In genomic region chr13:114261328-114261965, GRCh38 we compare ENCODE assay signal across 12 cellular contexts. TPM values are rescaled to one million over a fixed set of nuclear protein-coding genes. Genes with fewer than 3 reads are reported as not detected.
DNase-seq lines count a peak whose midpoint lies in the region; ATAC-seq and TF ChIP-seq lines count a peak whose summit lies in the region.
"Had no signal": no experiment of that assay in that cellular context is flagged by ENCODE, and none has a peak within 500 bp of the region (broad histone marks: within the 10 kb centered on the region; RNA-seq: fewer than 3 reads in every experiment).

No MANE protein-coding gene starts in this region.

- H3K4me1 ChIP-seq in right lobe of liver: no peaks in the 10 kb centered on the region
- no peaks in the 10 kb centered on the region for H3K4me1 ChIP-seq in adrenal gland (replicated peaks in 1 of 2)
- H3K4me1 ChIP-seq: BE2C, SJCRH30, tibial nerve had no signal

- no peak overlapping the region for H3K27ac ChIP-seq in right lobe of liver
- no peak overlapping the region for H3K27ac ChIP-seq in adrenal gland
- H3K27ac ChIP-seq: SJCRH30, tibial nerve had no signal

- ATAC-seq in Right ventricle myocardium inferior (peak; percentile 57), left colon (peak; percentile 63), right lobe of liver (no peak), HG02852 (IDR thresholded peaks at IDR 0.05; ENCODE audit: unreplicated experiment) (no peak)

- no peak for TF ChIP-seq POLR2A in right lobe of liver (IDR thresholded peaks at IDR 0.05)
- no peak for TF ChIP-seq POLR2A in adrenal gland (IDR thresholded peaks at IDR 0.05)

- no peaks in the 10 kb centered on the region for H3K9me3 Mint-ChIP-seq in activated T-helper 2 cell treated with anti-CD3 and anti-CD28 coated beads, Interferon-gamma antibody, Interleukin-2, Interleukin-4, amounts not matched to agents 10 μg/mL and 5 μg/mL and 100 μg/mL, durations not matched to agents 14 hours and 24 hours and 36 hours

- H3K27ac Mint-ChIP-seq in activated T-helper 2 cell treated with anti-CD3 and anti-CD28 coated beads, Interferon-gamma antibody, Interleukin-2, Interleukin-4, amounts not matched to agents 10 μg/mL and 5 μg/mL and 100 μg/mL, durations not matched to agents 14 hours and 24 hours and 36 hours: peak overlapping the region; percentile 5

- no peak for TF ChIP-seq CTCF in right lobe of liver (IDR thresholded peaks at IDR 0.05)
- no peak for TF ChIP-seq CTCF in adrenal gland (IDR thresholded peaks at IDR 0.05)

- H3K4me1 Mint-ChIP-seq in activated T-helper 2 cell treated with anti-CD3 and anti-CD28 coated beads, Interferon-gamma antibody, Interleukin-2, Interleukin-4, amounts not matched to agents 10 μg/mL and 5 μg/mL and 100 μg/mL, durations not matched to agents 14 hours and 24 hours and 36 hours (ENCODE audit: low read depth): peaks cover 23% of the 10 kb centered on the region

- no peak overlapping the region for H3K4me3 Mint-ChIP-seq in activated T-helper 2 cell treated with anti-CD3 and anti-CD28 coated beads, Interferon-gamma antibody, Interleukin-2, Interleukin-4, amounts not matched to agents 10 μg/mL and 5 μg/mL and 100 μg/mL, durations not matched to agents 14 hours and 24 hours and 36 hours (ENCODE audit: low read depth)

- peaks cover 80% of the 10 kb centered on the region for H3K36me3 Mint-ChIP-seq in activated T-helper 2 cell treated with anti-CD3 and anti-CD28 coated beads, Interferon-gamma antibody, Interleukin-2, Interleukin-4, amounts not matched to agents 10 μg/mL and 5 μg/mL and 100 μg/mL, durations not matched to agents 14 hours and 24 hours and 36 hours (ENCODE audit: low read depth)

- WGBS in right lobe of liver (ENCODE audit: insufficient coverage, low coverage, low lambda C conversion rate, missing lambda C conversion rate): 79% methylated on average over 3 of the region's 3 CpGs
- WGBS in adrenal gland, 4 donors: 79 to 88% (median 87%) methylated on average over 3 of the region's 3 CpGs

- H3K27me3 ChIP-seq in right lobe of liver (no peaks in the 10 kb centered on the region), adrenal gland (no peaks in the 10 kb centered on the region)
- H3K27me3 ChIP-seq: BE2C, SJCRH30, tibial nerve had no signal

- no peak for DNase-seq in Right ventricle myocardium inferior (ENCODE audit: missing footprints)
- DNase-seq in cardiac septum (ENCODE audit: low spot score): no peak
- no peak for DNase-seq in activated T-helper 2 cell treated with anti-CD3 and anti-CD28 coated beads, Interferon-gamma antibody, Interleukin-2, Interleukin-4, amounts not matched to agents 10 μg/mL and 5 μg/mL and 100 μg/mL, durations not matched to agents 14 hours and 24 hours and 36 hours (ENCODE audit: low spot score)
- no peak for DNase-seq in left colon
- DNase-seq in right lobe of liver: no peak
- no peak for DNase-seq in glomerular visceral epithelial cell (ENCODE audit: extremely low spot score)
- no peak for DNase-seq in adrenal gland
- DNase-seq: BE2C; SJCRH30; stimulated activated CD4-positive, alpha-beta T cell treated with anti-CD3 and anti-CD28 coated beads, Interleukin-1b, Interleukin-23, amount 100 ng/mL, for 48 hours had no signal

- H3K36me3 ChIP-seq in right lobe of liver: peaks cover 5 to 95% (median 53%) of the 10 kb centered on the region in 4 donors
- peaks cover 0 to 95% of the 10 kb centered on the region in 2 donors for H3K36me3 ChIP-seq in adrenal gland (replicated peaks in 1 of 2)

- intact Hi-C loops in Right ventricle myocardium inferior (cut with DNase I): no loop called here
- intact Hi-C loops in cardiac septum (cut with DNase I): no loop called here
- intact Hi-C loops in activated T-helper 2 cell treated with anti-CD3 and anti-CD28 coated beads, Interferon-gamma antibody, Interleukin-2, Interleukin-4, amounts not matched to agents 10 μg/mL and 5 μg/mL and 100 μg/mL, durations not matched to agents 14 hours and 24 hours and 36 hours (cut with micrococcal nuclease): no loop called here
- intact Hi-C loops in left colon (cut with DNase I, micrococcal nuclease): no loop called here
- intact Hi-C loops in right lobe of liver (cut with DNase I): no loop called here
- intact Hi-C loops in adrenal gland (cut with DNase I): no loop called here

- H3K27me3 Mint-ChIP-seq in activated T-helper 2 cell treated with anti-CD3 and anti-CD28 coated beads, Interferon-gamma antibody, Interleukin-2, Interleukin-4, amounts not matched to agents 10 μg/mL and 5 μg/mL and 100 μg/mL, durations not matched to agents 14 hours and 24 hours and 36 hours (ENCODE audit: low read depth): no peaks in the 10 kb centered on the region

- no peaks in the 10 kb centered on the region for H3K9me3 ChIP-seq in right lobe of liver
- no peaks in the 10 kb centered on the region for H3K9me3 ChIP-seq in adrenal gland (replicated peaks in 1 of 3)
- H3K9me3 ChIP-seq: BE2C, SJCRH30, tibial nerve had no signal

- H3K4me3 ChIP-seq in right lobe of liver: no peak overlapping the region
- no peak overlapping the region for H3K4me3 ChIP-seq in adrenal gland
- H3K4me3 ChIP-seq: SJCRH30, tibial nerve had no signal

RNA-seq across cellular contexts. Expression of gene UPF3A, which starts 20.0 kb away (rescaled TPM):
- total RNA-seq in Right ventricle myocardium inferior (19.3 TPM), cardiac septum (28.8 TPM), left colon (10 to 100 TPM; 29.0 to 32.6 TPM), right lobe of liver (10 to 100 TPM; 10.6 to 24.3 (median 14.8) TPM), adrenal gland (10 to 100 TPM; 27.5 to 46.8 (median 37.7) TPM)
- 45.9 and 49.9 TPM in 2 replicates for total RNA-seq in activated T-helper 2 cell treated with anti-CD3 and anti-CD28 coated beads, Interferon-gamma antibody, Interleukin-2, Interleukin-4, amounts not matched to agents 10 μg/mL and 5 μg/mL and 100 μg/mL, durations not matched to agents 14 hours and 24 hours and 36 hours
- polyA plus RNA-seq in adrenal gland: 100 to 1,000 TPM in 1 of 3 donors, 10 to 100 TPM in 2; 47.5 to 130 (median 78.6) TPM

RNA-seq across cellular contexts. Expression of gene CDC16, which starts 26.8 kb away (rescaled TPM):
- total RNA-seq in Right ventricle myocardium inferior (36.7 TPM), cardiac septum (32.0 TPM), left colon (10 to 100 TPM; 44.5 to 45.1 TPM), right lobe of liver (10 to 100 TPM; 28.4 to 47.6 (median 35.8) TPM), adrenal gland (10 to 100 TPM; 29.2 to 61.5 (median 42.5) TPM)
- total RNA-seq in activated T-helper 2 cell treated with anti-CD3 and anti-CD28 coated beads, Interferon-gamma antibody, Interleukin-2, Interleukin-4, amounts not matched to agents 10 μg/mL and 5 μg/mL and 100 μg/mL, durations not matched to agents 14 hours and 24 hours and 36 hours: 80.4 and 86.1 TPM in 2 replicates
- 100 to 1,000 TPM in 1 of 3 donors, 10 to 100 TPM in 2; 82.5 to 162 (median 93.9) TPM for polyA plus RNA-seq in adrenal gland

RNA-seq across cellular contexts. Expression of gene CHAMP1, which starts 52.9 kb away (rescaled TPM):
- total RNA-seq in Right ventricle myocardium inferior: 7.7 TPM
- total RNA-seq in cardiac septum: 11.2 TPM
- 41.7 and 45.6 TPM in 2 replicates for total RNA-seq in activated T-helper 2 cell treated with anti-CD3 and anti-CD28 coated beads, Interferon-gamma antibody, Interleukin-2, Interleukin-4, amounts not matched to agents 10 μg/mL and 5 μg/mL and 100 μg/mL, durations not matched to agents 14 hours and 24 hours and 36 hours
- total RNA-seq in left colon: 10 to 100 TPM; 14.5 to 16.6 TPM
- 10 to 100 TPM; 10.3 to 17.5 (median 11.5) TPM for total RNA-seq in right lobe of liver
- total RNA-seq in adrenal gland: 10 to 100 TPM in 7 of 8 donors, 1 to 10 TPM in 1; 7.4 to 23.9 (median 19.8) TPM
- polyA plus RNA-seq in adrenal gland: 10 to 100 TPM in 1 of 3 donors, 1 to 10 TPM in 2; 3.8 to 22.8 (median 4.2) TPM

Comparison
In these comparisons a context has a peak if more than half of its experiments do, and no peak if none do; other contexts are left out.
1. ATAC-seq: peak in Right ventricle myocardium inferior (single experiment) and left colon (single experiment); none in right lobe of liver (0 of 4) and HG02852 (single experiment).